Comparison of ENCODE assay signal across 8 cellular contexts in genomic region chr17:81034779-81035388, GRCh38. TPM values are rescaled to one million over a fixed set of nuclear protein-coding genes. Genes with fewer than 3 reads are reported as not detected.
DNase-seq lines count a peak whose midpoint lies in the region; ATAC-seq and TF ChIP-seq lines count a peak whose summit lies in the region.

Gene BAIAP2, plus strand, starts transcription at chr17:81035151. Its CDS starts 104 bp downstream, at chr17:81035255.

- H3K36me3 ChIP-seq in BE2C = peaks cover 9% of the 10 kb centered on the region; the same call in 1 of the 2 replicates
- H3K36me3 ChIP-seq in effector memory CD4-positive, alpha-beta T cell (ENCODE audit: control insufficient read depth, insufficient read depth, low read length) = no peaks in the 10 kb centered on the region

- ATAC-seq in GM19324 (IDR thresholded peaks at IDR 0.05; ENCODE audit: low FRiP score, unreplicated experiment) = peak; percentile 66

- H3K9me3 ChIP-seq in BE2C = no peaks in the 10 kb centered on the region
- no peaks in the 10 kb centered on the region for H3K9me3 ChIP-seq in effector memory CD4-positive, alpha-beta T cell (ENCODE audit: control insufficient read depth, low read length)

- TF ChIP-seq CTCF in BE2C (IDR thresholded peaks at IDR 0.05; ENCODE audit: low read depth, low read length) = no peak

- DNase-seq in BE2C = peak; percentile 99
- DNase-seq in HPDE6-E6E7 (ENCODE audit: extremely low spot score) = peak; percentile 98
- DNase-seq in NCI-H82 (lab: John Stamatoyannopoulos, UW) = peak; percentile 99
- DNase-seq in activated CD8-positive, alpha-beta memory T cell treated with anti-CD3 and anti-CD28 coated beads for 4 hours (ENCODE audit: low read depth in 2 of 2) = peak; percentile 96 to 97
- DNase-seq in effector memory CD4-positive, alpha-beta T cell = peak; percentile 92 to 98 (median 96)
- DNase-seq in medulla oblongata (ENCODE audit: extremely low spot score) = peak; percentile 96
- peak; percentile 95 to 98 (median 97) for DNase-seq in stimulated activated CD4-positive, alpha-beta T cell treated with anti-CD3 and anti-CD28 coated beads, TNF-alpha, amount 100 ng/mL, for 24 hours (ENCODE audit: low read depth in 3 of 3)

- no peak within 1 kb of the TSS for H3K27ac ChIP-seq in effector memory CD4-positive, alpha-beta T cell (ENCODE audit: insufficient read depth, low read length, poor library complexity, severe bottlenecking)

- H3K27me3 ChIP-seq in BE2C = no peaks in the 10 kb centered on the region
- H3K27me3 ChIP-seq in effector memory CD4-positive, alpha-beta T cell (replicated peaks; ENCODE audit: control insufficient read depth, insufficient read depth, low read length, poor library complexity, severe bottlenecking) = no peaks in the 10 kb centered on the region

- H3K4me1 ChIP-seq in BE2C = peaks cover 28% of the 10 kb centered on the region
- peaks cover 7% of the 10 kb centered on the region for H3K4me1 ChIP-seq in effector memory CD4-positive, alpha-beta T cell (ENCODE audit: control insufficient read depth, insufficient read depth, low read length, poor library complexity, severe bottlenecking)

- peak within 1 kb of the TSS; percentile 84 for H3K4me3 ChIP-seq in BE2C (ENCODE audit: low read depth, low read length)
- peak within 1 kb of the TSS; percentile 65 for H3K4me3 ChIP-seq in effector memory CD4-positive, alpha-beta T cell (ENCODE audit: insufficient read depth, low read depth, low read length, poor library complexity, severe bottlenecking)

RNA-seq across cellular contexts. Expression of gene BAIAP2, which starts in this region (rescaled TPM):
- 54.3 TPM for polyA plus RNA-seq in BE2C (2012; ENCODE audit: insufficient read depth, insufficient read length, low read depth)
